In genomic region chr3:170487091-170487490, GRCh38 we compare ENCODE assay signal across 16 cellular contexts.
DNase-seq lines count a peak whose midpoint lies in the region; ATAC-seq and TF ChIP-seq lines count a peak whose summit lies in the region.
"Had no signal": no experiment of that assay in that cellular context is flagged by ENCODE, and none has a peak within 500 bp of the region (broad histone marks: within the 10 kb centered on the region; RNA-seq: fewer than 3 reads in every experiment).

No MANE protein-coding gene starts in this region.

- H3K27ac ChIP-seq in caudate nucleus (ENCODE audit: low read depth, low read length): peak overlapping the region; percentile 48
- H3K27ac ChIP-seq: BLaER1 had no signal

- DNase-seq in NCI-H82 (lab: John Stamatoyannopoulos, UW) (peak; percentile 10), NCI-H82 treated with DMSO at 0.1 percent for 48 hours (lab: John Stamatoyannopoulos, UW; ENCODE audit: unreplicated experiment) (no peak), caudate nucleus (lab: John Stamatoyannopoulos, UW) (no peak), NAMALWA (ENCODE audit: low spot score) (no peak)
- DNase-seq in activated CD4-positive, alpha-beta T cell treated with anti-CD3 and anti-CD28 coated beads, Interleukin-2, amount 50 U/mL, for 1 hour: no peak
- DNase-seq: 8988T; CD4-positive, alpha-beta memory T cell; DMS53; DND-41; EL; H9 had no signal

- H3K36me3 Mint-ChIP-seq in nephron (ENCODE audit: low read depth): no peaks in the 10 kb centered on the region
- H3K36me3 Mint-ChIP-seq: CD14-positive monocyte; CD4-positive, alpha-beta memory T cell had no signal

- no peaks in the 10 kb centered on the region for H3K9me3 Mint-ChIP-seq in nephron

- ATAC-seq in GM19023 (IDR thresholded peaks at IDR 0.05; ENCODE audit: unreplicated experiment) (no peak), GM21528 (IDR thresholded peaks at IDR 0.05; ENCODE audit: low FRiP score, unreplicated experiment) (no peak)

- H3K27ac Mint-ChIP-seq in nephron: peak overlapping the region in 2 of 3 experiments; percentile 8 to 52
- H3K27ac Mint-ChIP-seq: CD14-positive monocyte, H9 had no signal

- no peak overlapping the region for H3K4me3 Mint-ChIP-seq in nephron
- H3K4me3 Mint-ChIP-seq: CD14-positive monocyte; CD4-positive, alpha-beta memory T cell; H9 had no signal

- no peaks in the 10 kb centered on the region for H3K27me3 Mint-ChIP-seq in nephron (ENCODE audit: low read depth)

- TF ChIP-seq CTCF in nephron (IDR thresholded peaks at IDR 0.05; ENCODE audit: unreplicated experiment in 3 of 3): no peak

- H3K4me1 Mint-ChIP-seq in nephron: peaks cover 4% of the 10 kb centered on the region
- H3K4me1 Mint-ChIP-seq: CD14-positive monocyte; CD4-positive, alpha-beta memory T cell had no signal
